18 cellular contexts compared by ENCODE assay signal in the genomic region with DNA sequence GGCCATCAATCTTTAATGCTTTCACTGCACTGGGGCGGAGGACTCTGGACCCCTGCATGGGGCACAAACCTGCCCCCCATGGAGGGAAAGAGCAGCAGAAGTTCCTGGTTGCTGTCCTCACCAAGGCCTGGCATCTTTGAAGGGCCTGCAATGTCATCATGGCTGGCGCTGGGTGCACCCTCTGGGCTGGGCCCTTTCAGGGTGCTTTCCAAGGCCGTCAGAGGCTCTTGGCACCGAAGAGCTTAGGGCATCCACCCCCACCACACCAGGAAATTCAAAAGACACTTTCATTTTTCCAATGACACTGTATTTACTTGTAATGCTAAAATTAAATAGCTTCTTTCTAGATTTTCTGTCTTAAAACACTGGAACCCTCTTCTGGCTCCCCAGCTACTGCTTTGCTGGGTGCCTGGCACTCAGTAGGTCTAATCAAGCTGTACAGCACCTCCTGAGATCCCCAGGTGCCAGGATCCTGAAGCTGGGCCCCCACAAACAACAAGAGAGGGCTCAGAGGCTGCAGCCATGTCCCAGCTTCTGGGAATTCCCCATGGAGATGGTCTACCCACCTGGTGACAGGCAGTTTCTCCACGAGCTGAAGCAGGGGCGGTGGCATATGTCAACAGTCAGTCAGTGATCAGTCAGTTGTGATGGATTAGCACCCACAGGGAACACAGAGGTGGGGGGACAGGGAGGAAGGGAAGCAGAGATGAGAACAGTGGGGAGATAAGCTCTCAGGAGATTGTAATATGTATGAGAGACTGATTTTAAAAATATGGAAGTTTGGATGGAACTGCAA. TPM values are rescaled to one million over a fixed set of nuclear protein-coding genes. Genes with fewer than 3 reads are reported as not detected.
A peak's percentile ranks its signal among the peaks of the same experiment; 100 is the strongest.
DNase-seq lines count a peak whose midpoint lies in the region; ATAC-seq, FAIRE-seq and TF ChIP-seq lines count a peak whose summit lies in the region.
"Had no signal": no experiment of that assay in that cellular context is flagged by ENCODE, and none has a peak within 500 bp of the region (broad histone marks: within the 10 kb centered on the region; RNA-seq: fewer than 3 reads in every experiment).

No MANE protein-coding gene starts in this region.

- no peak overlapping the region for H3K4me3 ChIP-seq in BLaER1 treated with 17β-estradiol and CSF1 and Interleukin-3, amounts not matched to agents 10 nM and 100 nM
- H3K4me3 ChIP-seq in GM12878 (no peak overlapping the region), neural cell (ENCODE audit: low read length) (peak overlapping the region; percentile 9)

- no peaks in the 10 kb centered on the region for H3K9me2 ChIP-seq in neural cell (ENCODE audit: insufficient read depth, low read length)

- no peaks in the 10 kb centered on the region for H3K4me1 Mint-ChIP-seq in immature natural killer cell
- H3K4me1 Mint-ChIP-seq: CD4-positive, CD25-positive, alpha-beta regulatory T cell had no signal

- no peak overlapping the region for H3K4me3 Mint-ChIP-seq in immature natural killer cell
- H3K4me3 Mint-ChIP-seq: CD4-positive, CD25-positive, alpha-beta regulatory T cell had no signal

- peaks cover 0 to 3% (median 0%) of the 10 kb centered on the region in 3 donors for H3K36me3 Mint-ChIP-seq in immature natural killer cell
- H3K36me3 Mint-ChIP-seq: CD4-positive, CD25-positive, alpha-beta regulatory T cell had no signal

- H3K36me3 ChIP-seq in BLaER1 treated with 17β-estradiol and CSF1 and Interleukin-3, amounts not matched to agents 10 nM and 100 nM: no peaks in the 10 kb centered on the region
- H3K36me3 ChIP-seq in GM12878 (ENCODE audit: control insufficient read depth in 2 of 2, insufficient read depth in 2 of 2, low read length in 1 of 2): no peaks in the 10 kb centered on the region
- no peaks in the 10 kb centered on the region for H3K36me3 ChIP-seq in neural cell (ENCODE audit: insufficient read depth, low read length)

- RAD21 ChIA-PET in GM12878 (lab: Charles Lee; ENCODE audit: unreplicated experiment): interaction anchor here (1.8 to 2.1 kb wide), 2 partner anchors 9 to 39 kb away, joined by 4 to 14 read pairs; no protein-coding TSS in a partner anchor

- intact Hi-C loops in GM12878 (cut with micrococcal nuclease; ENCODE audit: unreplicated experiment): no loop called here

- no peaks in the 10 kb centered on the region for H3F3A ChIP-seq in neural cell (ENCODE audit: insufficient read depth, low read length, poor library complexity, severe bottlenecking)

- peak overlapping the region in 6 of 11 experiments; percentile 3 to 48 (median 29); a peak in 7 of 22 replicates for H3K4me2 ChIP-seq in BLaER1 treated with 17β-estradiol and CSF1 and Interleukin-3, amounts not matched to agents 10 nM and 100 nM
- H3K4me2 ChIP-seq in GM12878 (ENCODE audit: control insufficient read depth, insufficient read depth) (no peak overlapping the region), neural cell (ENCODE audit: low read length) (no peak overlapping the region)

- peaks cover 0 to 9% (median 8%) of the 10 kb centered on the region in 3 donors for H3K27me3 Mint-ChIP-seq in immature natural killer cell (ENCODE audit: low read depth in 3 of 3)

- no peaks in the 10 kb centered on the region for H3K79me2 ChIP-seq in GM12878 (ENCODE audit: control insufficient read depth, insufficient read depth, low read length)
- H3K79me2 ChIP-seq in neural cell (replicated peaks; ENCODE audit: insufficient read depth, low read length): no peaks in the 10 kb centered on the region

- no peak for TF ChIP-seq EP300 in GM12878 (IDR thresholded peaks at IDR 0.05; ENCODE audit: borderline replicate concordance in 1 of 2, control insufficient read depth in 1 of 2, low read depth in 2 of 2, low read length in 2 of 2)
- TF ChIP-seq EP300 in neural cell (conservative IDR thresholded peaks at IDR 0.05; ENCODE audit: poor library complexity, severe bottlenecking): peak; percentile 85

- ATAC-seq in GM19463 (IDR thresholded peaks at IDR 0.05; ENCODE audit: unreplicated experiment) (peak; percentile 45), GM12878 (peak; percentile 78)
- ATAC-seq: PC-3 had no signal

- TF ChIP-seq RAD21 in GM12878 (IDR thresholded peaks at IDR 0.05; ENCODE audit: insufficient read depth, low read depth, low read length) (no peak), neural cell (conservative IDR thresholded peaks at IDR 0.05) (no peak)

- no peak overlapping the region for H3K9ac ChIP-seq in BLaER1 treated with 17β-estradiol and CSF1 and Interleukin-3, amounts not matched to agents 10 nM and 100 nM
- H3K9ac ChIP-seq in GM12878 (ENCODE audit: control insufficient read depth, insufficient read depth, low read length): no peak overlapping the region
- peak overlapping the region; percentile 30 for H3K9ac ChIP-seq in neural cell (ENCODE audit: low read length)

- no peak for TF ChIP-seq CTCF in GM12878 (IDR thresholded peaks at IDR 0.05 in 2 of 3, conservative IDR thresholded peaks at IDR 0.05 in 1 of 3; ENCODE audit: control insufficient read depth in 2 of 3, extremely low read depth in 1 of 3, insufficient read depth in 1 of 3, low read depth in 3 of 3, low read length in 3 of 3)
- TF ChIP-seq CTCF in neural cell (IDR thresholded peaks at IDR 0.05; ENCODE audit: poor library complexity, severe bottlenecking): no peak

- H2AFZ ChIP-seq in GM12878 (ENCODE audit: control insufficient read depth, low read depth, low read length) (no peak overlapping the region), neural cell (ENCODE audit: low read depth, low read length) (no peak overlapping the region)

- SMC1A ChIA-PET in GM12878 (lab: Charles Lee; ENCODE audit: uncharacterized antibody, unreplicated experiment): interaction anchor here (0.5 to 2.7 kb wide), 6 partner anchors 33 to 328 kb away, joined by 3 to 13 read pairs (median 4); no protein-coding TSS in a partner anchor

- no peaks in the 10 kb centered on the region for H3K27me3 ChIP-seq in BLaER1 treated with 17β-estradiol and CSF1 and Interleukin-3, amounts not matched to agents 10 nM and 100 nM
- H3K27me3 ChIP-seq in GM12878 (replicated peaks in 1 of 2; ENCODE audit: control insufficient read depth in 2 of 2, insufficient read depth in 2 of 2, low read length in 1 of 2) (no peaks in the 10 kb centered on the region), neural cell (ENCODE audit: insufficient read depth, low read depth, low read length) (no peaks in the 10 kb centered on the region)

- no peak for DNase-seq in GM12878 (ENCODE audit: low read depth, low spot score)
- no peak for DNase-seq in NCI-H524 treated with DMSO at 0.1 percent for 48 hours (lab: John Stamatoyannopoulos, UW)
- DNase-seq in stimulated activated CD4-positive, alpha-beta T cell treated with anti-CD3 and anti-CD28 coated beads, Interleukin-2, amount 100 ng/mL, for 48 hours: no peak
- no peak for DNase-seq in G401 (ENCODE audit: low spot score)
- no peak for DNase-seq in immature natural killer cell
- DNase-seq: Calu3; CD4-positive, CD25-positive, alpha-beta regulatory T cell; Kasumi-1; NCI-H1105 treated with DMSO at 0.1 percent for 48 hours; NCI-H1930; NCI-H524; PC-3 had no signal

- peaks cover 0 to 3% (median 1%) of the 10 kb centered on the region in 6 donors for H3K9me3 Mint-ChIP-seq in immature natural killer cell

- H4K20me1 ChIP-seq in BLaER1 treated with 17β-estradiol and CSF1 and Interleukin-3, amounts not matched to agents 10 nM and 100 nM: no peaks in the 10 kb centered on the region
- H4K20me1 ChIP-seq in GM12878 (ENCODE audit: control insufficient read depth, insufficient read depth) (no peaks in the 10 kb centered on the region), neural cell (ENCODE audit: insufficient read depth) (no peaks in the 10 kb centered on the region)

- H3K27ac ChIP-seq in BLaER1 treated with 17β-estradiol and CSF1 and Interleukin-3, amounts not matched to agents 10 nM and 100 nM: no peak overlapping the region
- H3K27ac ChIP-seq in GM12878 (ENCODE audit: control insufficient read depth, insufficient read depth): no peak overlapping the region
- peak overlapping the region; percentile 59 for H3K27ac ChIP-seq in neural cell (ENCODE audit: low read length)

- no peak overlapping the region for H3K27ac Mint-ChIP-seq in immature natural killer cell
- H3K27ac Mint-ChIP-seq: CD4-positive, CD25-positive, alpha-beta regulatory T cell had no signal

- POLR2A ChIA-PET in GM12878 (lab: Charles Lee): interaction anchor here (0.5 to 1.1 kb wide), 2 partner anchors 39 to 576 kb away, joined by 3 read pairs; no protein-coding TSS in a partner anchor

- no TSS peak for BruUV-seq in GM12878 (replicated peaks; lab: Mats Ljungman, UMichigan)

- peaks cover 0 to 24% (median 14%) of the 10 kb centered on the region in 10 experiments; a peak in 11 of 20 replicates for H3K4me1 ChIP-seq in BLaER1 treated with 17β-estradiol and CSF1 and Interleukin-3, amounts not matched to agents 10 nM and 100 nM
- no peaks in the 10 kb centered on the region for H3K4me1 ChIP-seq in GM12878 (ENCODE audit: control insufficient read depth, insufficient read depth, low read length)

- WGBS in GM12878 (ENCODE audit: insufficient coverage, insufficient replicate concordance, low lambda C conversion rate, missing lambda C conversion rate): 36% methylated on average over 6 of the region's 6 CpGs

- peaks cover 2 to 11% (median 3%) of the 10 kb centered on the region in 11 experiments; a peak in 20 of 22 replicates for H3K9me3 ChIP-seq in BLaER1 treated with 17β-estradiol and CSF1 and Interleukin-3, amounts not matched to agents 10 nM and 100 nM (replicated peaks in 1 of 11)
- H3K9me3 ChIP-seq in GM12878 (replicated peaks; ENCODE audit: control insufficient read depth, insufficient read depth, low read length) (no peaks in the 10 kb centered on the region; the same call in 2 of the 3 replicates), neural cell (ENCODE audit: low read length) (no peaks in the 10 kb centered on the region)

- CTCF ChIA-PET in GM12878 (lab: Yijun Ruan, JAX): interaction anchor here (0.9 to 3.0 kb wide), 2 partner anchors 22 to 39 kb away, joined by 3 to 9 read pairs; no protein-coding TSS in a partner anchor

- no peak for FAIRE-seq in GM12878 (lab: Jason Lieb, UNC)
- FAIRE-seq: H54 had no signal

- in situ Hi-C loops in GM12878 (cut with MboI) (no loop called here), G401 (cut with HindIII; ENCODE audit: low sequenced_read_pairs) (no loop called here)

- no peak for TF ChIP-seq POLR2A in GM12878 (IDR thresholded peaks at IDR 0.05; ENCODE audit: low read depth, low read length)

RNA-seq across cellular contexts. Expression of gene CACNG1, which starts 2.1 kb away (rescaled TPM):
- not detected in 2 replicates for total RNA-seq in GM12878 (2013; cell fraction: nucleolus; rRNA removed)
- total RNA-seq in GM12878 (2014; rRNA removed): 0.49 TPM in 1 of 2 replicates, not detected in the other
- not detected in 2 replicates for total RNA-seq in GM12878 (2014; rRNA removed; fragmentation: Illumina TruSeq; extraction: Trizol)
- total RNA-seq in GM12878 (2021): not detected in 2 replicates
- not detected for polyA plus RNA-seq in GM12878 (2011; ENCODE audit: low read depth)
- not detected in 2 replicates for polyA plus RNA-seq in GM12878 (2011; rRNA removed)
- not detected in 2 replicates for polyA plus RNA-seq in GM12878 (2011; cell fraction: cytosol; rRNA removed)
- polyA plus RNA-seq in GM12878 (2011; cell fraction: nucleus; rRNA removed): not detected in 2 replicates
- polyA plus RNA-seq in GM12878 (2012): not detected in 2 replicates
- polyA plus RNA-seq in GM12878 (2014; fragmentation: Illumina TruSeq; extraction: Trizol): not detected in 2 replicates
- not detected for polyA plus RNA-seq in GM12878 (2014; fragmentation: Nextera tagmentation; extraction: Ambion mirVana)
- not detected in 2 replicates for polyA plus RNA-seq in GM12878 (2014; rRNA removed)
- polyA plus RNA-seq in GM12878 (2016; fragmentation: Nextera tagmentation; extraction: Ambion mirVana): not detected
- not detected in 2 replicates for polyA minus RNA-seq in GM12878 (2011; rRNA and poly(A)+ RNA removed)
- not detected in 2 replicates for polyA minus RNA-seq in GM12878 (2011; cell fraction: cytosol; rRNA and poly(A)+ RNA removed)
- not detected in 2 replicates for polyA minus RNA-seq in GM12878 (2011; cell fraction: nucleus; rRNA and poly(A)+ RNA removed)
- 0.77 TPM in 1 of 2 replicates, not detected in the other for polyA plus RNA-seq in neural cell
- not detected in 2 replicates for polyA minus RNA-seq in neural cell
- total RNA-seq in G401 (2014; rRNA removed; shearing (Covaris generic)): not detected in 2 replicates
- polyA plus RNA-seq in immature natural killer cell: not detected
- total RNA-seq: A673; Calu3; CD4-positive, CD25-positive, alpha-beta regulatory T cell; PC-3; SK-MEL-5 had no signal
- polyA plus RNA-seq: CD4-positive, CD25-positive, alpha-beta regulatory T cell had no signal

Comparison
In these comparisons a context has a peak if more than half of its experiments do, and no peak if none do; other contexts are left out.
1. H3K4me2 ChIP-seq: peak in BLaER1 treated with 17β-estradiol and CSF1 and Interleukin-3, amounts not matched to agents 10 nM and 100 nM (6 of 11); none in GM12878 (single experiment) and neural cell (single experiment).